In the genomic region with DNA sequence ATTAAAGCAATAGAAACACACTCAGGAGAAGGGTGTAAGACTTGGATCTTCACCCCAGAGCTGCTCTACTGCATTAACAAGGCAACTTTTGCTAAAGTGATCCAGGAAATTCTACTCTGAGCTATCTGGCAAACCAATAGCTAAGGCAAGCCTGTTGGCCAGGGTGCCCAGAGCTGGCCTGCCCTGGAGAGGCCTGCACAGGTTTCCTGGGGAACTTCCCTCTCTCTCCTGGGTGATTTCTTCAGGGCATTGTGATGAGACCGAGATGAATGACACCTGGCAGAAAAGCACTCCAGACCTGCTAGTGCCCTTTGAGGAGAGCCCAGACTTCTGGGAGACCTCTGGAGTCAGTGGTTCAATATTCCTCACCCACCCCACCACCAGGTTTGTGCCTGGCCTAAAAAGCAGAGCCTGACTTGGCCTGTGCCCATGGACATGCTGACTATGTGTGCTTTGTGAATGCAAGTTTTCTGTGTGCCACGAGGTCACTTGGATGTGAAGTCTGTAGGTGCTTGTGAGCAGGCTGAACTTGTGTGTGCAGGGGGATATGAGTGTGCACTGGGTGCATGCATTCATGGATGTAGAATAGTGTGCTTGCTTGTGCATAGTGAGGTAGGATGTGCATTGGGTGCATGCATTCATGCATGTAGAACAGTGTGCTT, we compare ENCODE assay signal across 1 cellular context.
TF ChIP-seq lines count a peak whose summit lies in the region.

No MANE protein-coding gene starts in this region.

TF ChIP-seq in K562, 482 proteins besides CTCF, POLR2A, EP300 and RAD21:
- TF ChIP-seq HNRNPL (IDR thresholded peaks at IDR 0.05; ENCODE audit: low read depth, low read length), result no peak
- no peak for TF ChIP-seq MYBL2 (IDR thresholded peaks at IDR 0.05; ENCODE audit: low read depth)
- TF ChIP-seq MYBL2 (CRISPR knock-in tag; IDR thresholded peaks at IDR 0.05; ENCODE audit: borderline replicate concordance), result 0 out of 2 replicates have a peak, but pooled peaks have one; percentile 20
